Comparison of ENCODE assay signal across 21 cellular contexts in genomic region chr21:26377111-26377694, GRCh38.
"Had no signal": no experiment of that assay in that cellular context is flagged by ENCODE, and none has a peak within 500 bp of the region (broad histone marks: within the 10 kb centered on the region; RNA-seq: fewer than 3 reads in every experiment).

No MANE protein-coding gene starts in this region.

- DNase-seq: effector CD8-positive, alpha-beta T cell; gastrocnemius medialis; glutamatergic neuron; islet precursor cell; left cardiac atrium; left ventricle myocardium inferior; lower lobe of right lung; mesenchymal stem cell; midbrain; nucleus accumbens; ovary; stimulated activated CD4-positive, alpha-beta T cell treated with anti-CD3 and anti-CD28 coated beads, Interleukin-4, amount 100 ng/mL, for 1 hour; stimulated activated CD8-positive, alpha-beta memory T cell treated with anti-CD3 and anti-CD28 coated beads, Interleukin-4, amount 100 ng/mL, for 48 hours; stimulated activated naive CD8-positive, alpha-beta T cell treated with anti-CD3 and anti-CD28 coated beads, Interleukin-15, Interleukin-2, amounts not matched to agents 100 U/mL and 50 U/mL, for 24 hours; thyroid gland; uterus had no signal

- H3K36me3 ChIP-seq: gastrocnemius medialis, left ventricle myocardium inferior, lower lobe of right lung, neural progenitor cell, ovary, right atrium auricular region, suprapubic skin, thyroid gland, uterus had no signal

- H3K4me3 ChIP-seq: coronary artery, gastrocnemius medialis, left ventricle myocardium inferior, lower lobe of right lung, neural progenitor cell, ovary, right atrium auricular region, smooth muscle cell, suprapubic skin, thyroid gland, uterus had no signal

- H3K27ac ChIP-seq: coronary artery, gastrocnemius medialis, left ventricle myocardium inferior, lower lobe of right lung, neural progenitor cell, ovary, right atrium auricular region, suprapubic skin, thyroid gland, uterus had no signal

- H3K9ac ChIP-seq: neural progenitor cell had no signal

- H3K9me3 ChIP-seq: gastrocnemius medialis, left ventricle myocardium inferior, lower lobe of right lung, ovary, right atrium auricular region, suprapubic skin, thyroid gland, uterus had no signal

- H3K4me1 ChIP-seq: gastrocnemius medialis, left ventricle myocardium inferior, lower lobe of right lung, neural progenitor cell, right atrium auricular region, suprapubic skin, thyroid gland, uterus had no signal

- H2AFZ ChIP-seq: neural progenitor cell had no signal

- H3K4me2 ChIP-seq: neural progenitor cell, smooth muscle cell had no signal

- H3K27me3 ChIP-seq: gastrocnemius medialis, neural progenitor cell, ovary, right atrium auricular region, suprapubic skin, thyroid gland, uterus had no signal
